Comparison of ENCODE assay signal across 19 cellular contexts in the genomic region with DNA sequence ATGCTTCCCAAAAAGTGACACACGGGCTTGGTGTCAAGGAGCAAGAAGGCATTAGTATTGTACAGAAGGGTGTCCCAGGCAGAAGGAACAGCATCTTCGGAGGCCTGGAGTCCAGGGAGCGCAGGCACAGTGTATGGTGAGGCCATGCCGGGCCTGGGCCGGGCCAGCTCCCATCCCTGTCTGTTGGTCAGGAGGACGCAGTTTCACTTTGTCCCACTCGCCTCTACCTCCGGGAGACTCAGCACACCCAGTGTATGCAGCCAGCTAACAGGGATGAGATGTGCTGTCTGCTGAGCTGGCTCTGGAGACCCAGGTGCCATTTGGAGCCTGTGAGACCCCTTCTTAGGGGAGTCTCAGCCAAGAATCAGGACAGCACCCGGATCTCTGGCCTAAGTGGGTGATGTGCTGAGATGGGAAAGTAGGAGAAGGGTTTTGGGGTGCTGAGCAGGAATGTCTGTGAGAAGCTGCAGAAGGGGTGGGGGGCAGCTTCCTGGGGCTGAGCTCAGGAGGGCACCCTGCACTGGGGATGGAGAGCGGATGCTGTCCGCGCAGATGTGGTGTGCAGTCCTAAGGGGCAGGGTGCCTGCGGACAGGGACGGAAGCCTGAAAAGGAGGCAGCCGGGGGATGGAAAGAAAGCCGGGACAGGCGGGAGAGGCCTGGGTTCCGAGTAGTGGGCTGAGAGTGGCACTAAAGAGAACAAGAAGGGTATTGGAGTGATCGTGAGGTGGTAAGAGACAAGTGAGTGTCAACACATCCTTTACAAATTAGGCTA. TPM values are rescaled to one million over a fixed set of nuclear protein-coding genes. Genes with fewer than 3 reads are reported as not detected.
"Had no signal": no experiment of that assay in that cellular context is flagged by ENCODE, and none has a peak within 500 bp of the region (broad histone marks: within the 10 kb centered on the region; RNA-seq: fewer than 3 reads in every experiment).

No MANE protein-coding gene starts in this region.

- H3K36me3 Mint-ChIP-seq: activated CD8-positive, alpha-beta memory T cell treated with anti-CD3 and anti-CD28 coated beads, Interleukin-2, amount 10 ng/mL, durations not matched to agents 7 days and 5 days; activated naive CD8-positive, alpha-beta T cell treated with anti-CD3 and anti-CD28 coated beads for 36 hours had no signal

- H3K36me3 ChIP-seq: colonic mucosa, prostate gland, thoracic aorta, upper lobe of right lung had no signal

- H3K4me3 ChIP-seq: body of pancreas, colonic mucosa, prostate gland, thoracic aorta, upper lobe of right lung had no signal

- H3K4me3 Mint-ChIP-seq: activated CD4-positive, alpha-beta memory T cell treated with anti-CD3 and anti-CD28 coated beads, Interleukin-2, amount 10 ng/mL, durations not matched to agents 7 days and 5 days; activated CD8-positive, alpha-beta memory T cell treated with anti-CD3 and anti-CD28 coated beads, Interleukin-2, amount 10 ng/mL, durations not matched to agents 7 days and 5 days; activated naive CD8-positive, alpha-beta T cell treated with anti-CD3 and anti-CD28 coated beads for 36 hours; central memory CD8-positive, alpha-beta T cell; nephron progenitor cell had no signal

- H3K4me1 ChIP-seq: colonic mucosa, prostate gland, upper lobe of right lung had no signal

- H3K9me3 ChIP-seq: body of pancreas, colonic mucosa, prostate gland, thoracic aorta, upper lobe of right lung had no signal

- H3K27ac Mint-ChIP-seq: activated CD4-positive, alpha-beta memory T cell treated with anti-CD3 and anti-CD28 coated beads, Interleukin-2, amount 10 ng/mL, durations not matched to agents 7 days and 5 days; activated CD8-positive, alpha-beta memory T cell treated with anti-CD3 and anti-CD28 coated beads, Interleukin-2, amount 10 ng/mL, durations not matched to agents 7 days and 5 days; activated naive CD8-positive, alpha-beta T cell treated with anti-CD3 and anti-CD28 coated beads for 36 hours; nephron progenitor cell had no signal

- H3K27ac ChIP-seq: body of pancreas, colonic mucosa, prostate gland, thoracic aorta, upper lobe of right lung had no signal

- H3K4me1 Mint-ChIP-seq: activated CD4-positive, alpha-beta memory T cell treated with anti-CD3 and anti-CD28 coated beads, Interleukin-2, amount 10 ng/mL, durations not matched to agents 7 days and 5 days; activated CD8-positive, alpha-beta memory T cell treated with anti-CD3 and anti-CD28 coated beads, Interleukin-2, amount 10 ng/mL, durations not matched to agents 7 days and 5 days; activated naive CD8-positive, alpha-beta T cell treated with anti-CD3 and anti-CD28 coated beads for 36 hours; central memory CD8-positive, alpha-beta T cell had no signal

- H3K27me3 ChIP-seq: colonic mucosa had no signal

- H3K9me3 Mint-ChIP-seq: activated CD4-positive, alpha-beta memory T cell treated with anti-CD3 and anti-CD28 coated beads, Interleukin-2, amount 10 ng/mL, durations not matched to agents 7 days and 5 days; activated naive CD8-positive, alpha-beta T cell treated with anti-CD3 and anti-CD28 coated beads for 36 hours; central memory CD8-positive, alpha-beta T cell had no signal

RNA-seq across cellular contexts. Expression of a gene that starts 25.7 kb away (rescaled TPM):
- total RNA-seq: activated CD4-positive, alpha-beta memory T cell treated with anti-CD3 and anti-CD28 coated beads, Interleukin-2, amount 10 ng/mL, durations not matched to agents 7 days and 5 days; activated CD8-positive, alpha-beta memory T cell treated with anti-CD3 and anti-CD28 coated beads, Interleukin-2, amount 10 ng/mL, durations not matched to agents 7 days and 5 days; activated naive CD8-positive, alpha-beta T cell treated with anti-CD3 and anti-CD28 coated beads for 36 hours; body of pancreas; colonic mucosa; frontal cortex; kidney; left lobe of liver; mammary epithelial cell; myocyte; omental fat pad; right cardiac atrium; skeletal muscle tissue; thoracic aorta; upper lobe of right lung had no signal
- polyA plus RNA-seq: esophagus, mammary epithelial cell, right cardiac atrium had no signal
